ENCODE assay signal across 30 cellular contexts in the genomic region with DNA sequence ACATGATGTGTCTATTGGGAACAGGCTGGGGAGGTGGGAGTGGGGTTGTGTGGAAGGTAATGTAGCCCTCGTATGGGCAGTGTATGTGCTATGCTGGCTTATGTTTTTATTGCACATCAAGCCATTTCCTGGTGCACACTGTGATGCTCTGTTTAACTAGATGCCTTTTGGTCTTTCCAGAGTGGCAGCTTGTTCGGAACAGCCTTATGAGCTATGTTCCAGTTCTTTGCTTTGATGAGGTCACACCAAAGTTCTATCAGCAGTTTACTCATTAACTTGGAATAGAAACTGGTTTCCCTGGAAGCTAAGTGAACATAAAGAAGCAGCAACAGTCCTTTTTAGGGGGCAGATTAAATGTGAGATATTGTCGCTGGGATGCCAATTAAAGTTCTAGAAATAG.
DNase-seq lines count a peak whose midpoint lies in the region; ATAC-seq and TF ChIP-seq lines count a peak whose summit lies in the region.
"Had no signal": no experiment of that assay in that cellular context is flagged by ENCODE, and none has a peak within 500 bp of the region (broad histone marks: within the 10 kb centered on the region; RNA-seq: fewer than 3 reads in every experiment).

No MANE protein-coding gene starts in this region.

- no peak for DNase-seq in right cardiac atrium
- no peak for DNase-seq in right atrium auricular region (ENCODE audit: low spot score)
- peak in 2 of 4 donors; percentile 13 to 25 for DNase-seq in body of pancreas
- peak; percentile 54 for DNase-seq in left lobe of liver (ENCODE audit: low spot score)
- no peak for DNase-seq in activated naive CD4-positive, alpha-beta T cell (lab: John Stamatoyannopoulos, UW)
- DNase-seq in activated T-helper 2 cell treated with anti-CD3 and anti-CD28 coated beads, Interferon-gamma antibody, Interleukin-2, Interleukin-4, amounts not matched to agents 10 μg/mL and 5 μg/mL and 100 μg/mL, durations not matched to agents 14 hours and 24 hours and 36 hours (ENCODE audit: low spot score): no peak
- DNase-seq in sigmoid colon: no peak
- DNase-seq: activated CD4-positive, alpha-beta T cell treated with anti-CD3 and anti-CD28 coated beads for 4 hours; activated CD8-positive, alpha-beta memory T cell treated with anti-CD3 and anti-CD28 coated beads for 24 hours; CD8-positive, alpha-beta T cell; DMS79 treated with DMSO at 0.1 percent for 48 hours; GF-D8; head of caudate nucleus; Kasumi-1; left colon; naive thymus-derived CD8-positive, alpha-beta T cell; NCI-H1048; NCI-H1694 treated with DMSO at 0.1 percent for 48 hours; NCI-H2171; NCI-H510A treated with DMSO at 0.1 percent for 48 hours; NK-92 treated with Interleukin-12 subunit alpha and Interleukin-12 subunit beta, amount 100 ng/mL, for 24 hours; occipital lobe; PC-3; stimulated activated CD4-positive, alpha-beta T cell treated with anti-CD3 and anti-CD28 coated beads, Interleukin-1b, Interleukin-23, amount 100 ng/mL, for 48 hours; tibial artery had no signal

- ATAC-seq in right cardiac atrium: peak; percentile 47 to 66
- ATAC-seq in body of pancreas: peak; percentile 95
- peak; percentile 87 for ATAC-seq in left lobe of liver
- ATAC-seq in HG03342 (IDR thresholded peaks at IDR 0.05; ENCODE audit: unreplicated experiment): no peak
- ATAC-seq: CD8-positive, alpha-beta T cell; HCT116; left colon; naive thymus-derived CD8-positive, alpha-beta T cell; PC-3; Right ventricle myocardium inferior had no signal

- H3K4me3 ChIP-seq in right cardiac atrium (ENCODE audit: low read length) (no peak overlapping the region), right atrium auricular region (no peak overlapping the region), body of pancreas (no peak overlapping the region), sigmoid colon (no peak overlapping the region)
- H3K4me3 ChIP-seq: smooth muscle cell, tibial artery had no signal

- no peak overlapping the region for H3K4me3 Mint-ChIP-seq in activated T-helper 2 cell treated with anti-CD3 and anti-CD28 coated beads, Interferon-gamma antibody, Interleukin-2, Interleukin-4, amounts not matched to agents 10 μg/mL and 5 μg/mL and 100 μg/mL, durations not matched to agents 14 hours and 24 hours and 36 hours (ENCODE audit: low read depth)
- H3K4me3 Mint-ChIP-seq: CD8-positive, alpha-beta T cell; naive thymus-derived CD8-positive, alpha-beta T cell; T-helper 2 cell treated with Interferon-gamma antibody and Interleukin-4, amounts not matched to agents 5 μg/mL and 100 μg/mL, for 36 hours had no signal

- intact Hi-C loops in right cardiac atrium (cut with DNase I) (no loop called here), body of pancreas (cut with DNase I) (no loop called here), sigmoid colon (cut with DNase I) (no loop called here)
- intact Hi-C loops in activated T-helper 2 cell treated with anti-CD3 and anti-CD28 coated beads, Interferon-gamma antibody, Interleukin-2, Interleukin-4, amounts not matched to agents 10 μg/mL and 5 μg/mL and 100 μg/mL, durations not matched to agents 14 hours and 24 hours and 36 hours (cut with micrococcal nuclease): no loop called here

- H3K27ac ChIP-seq in right cardiac atrium (ENCODE audit: low read length) (no peak overlapping the region), right atrium auricular region (no peak overlapping the region), body of pancreas (no peak overlapping the region), sigmoid colon (no peak overlapping the region)
- H3K27ac ChIP-seq: tibial artery had no signal

- H3K4me1 ChIP-seq in right cardiac atrium (ENCODE audit: control insufficient read depth, insufficient read depth, low read length) (no peaks in the 10 kb centered on the region), right atrium auricular region (no peaks in the 10 kb centered on the region), body of pancreas (peaks cover 5% of the 10 kb centered on the region), sigmoid colon (peaks cover 0 to 20% (median 10%) of the 10 kb centered on the region in 4 donors)

- TF ChIP-seq CTCF in right atrium auricular region (IDR thresholded peaks at IDR 0.05): no peak
- no peak for TF ChIP-seq CTCF in body of pancreas (IDR thresholded peaks at IDR 0.05)
- no peak for TF ChIP-seq CTCF in sigmoid colon (IDR thresholded peaks at IDR 0.05)

- H3K27me3 Mint-ChIP-seq in activated T-helper 2 cell treated with anti-CD3 and anti-CD28 coated beads, Interferon-gamma antibody, Interleukin-2, Interleukin-4, amounts not matched to agents 10 μg/mL and 5 μg/mL and 100 μg/mL, durations not matched to agents 14 hours and 24 hours and 36 hours (ENCODE audit: low read depth): no peaks in the 10 kb centered on the region

- no peaks in the 10 kb centered on the region for H3K9me3 Mint-ChIP-seq in activated T-helper 2 cell treated with anti-CD3 and anti-CD28 coated beads, Interferon-gamma antibody, Interleukin-2, Interleukin-4, amounts not matched to agents 10 μg/mL and 5 μg/mL and 100 μg/mL, durations not matched to agents 14 hours and 24 hours and 36 hours
- H3K9me3 Mint-ChIP-seq: CD8-positive, alpha-beta T cell; T-helper 2 cell treated with Interferon-gamma antibody and Interleukin-4, amounts not matched to agents 5 μg/mL and 100 μg/mL, for 36 hours had no signal

- no peak for TF ChIP-seq POLR2A in body of pancreas (IDR thresholded peaks at IDR 0.05)
- TF ChIP-seq POLR2A in sigmoid colon (IDR thresholded peaks at IDR 0.05): no peak

- no peaks in the 10 kb centered on the region for H3K36me3 Mint-ChIP-seq in activated T-helper 2 cell treated with anti-CD3 and anti-CD28 coated beads, Interferon-gamma antibody, Interleukin-2, Interleukin-4, amounts not matched to agents 10 μg/mL and 5 μg/mL and 100 μg/mL, durations not matched to agents 14 hours and 24 hours and 36 hours (ENCODE audit: low read depth)
- H3K36me3 Mint-ChIP-seq: CD8-positive, alpha-beta T cell; naive thymus-derived CD8-positive, alpha-beta T cell had no signal

- 64% methylated on average over 3 of the region's 3 CpGs for WGBS in right cardiac atrium
- WGBS in body of pancreas, 2 donors: 48 to 64% methylated on average over 3 of the region's 3 CpGs
- 28 to 72% methylated on average over 3 of the region's 3 CpGs for WGBS in sigmoid colon, 2 donors

- H3K9me3 ChIP-seq in right cardiac atrium (ENCODE audit: control insufficient read depth, low read length) (no peaks in the 10 kb centered on the region), right atrium auricular region (no peaks in the 10 kb centered on the region), body of pancreas (no peaks in the 10 kb centered on the region), sigmoid colon (no peaks in the 10 kb centered on the region)
- H3K9me3 ChIP-seq: tibial artery had no signal

- H3K27me3 ChIP-seq in right cardiac atrium (ENCODE audit: control insufficient read depth, insufficient read depth) (no peaks in the 10 kb centered on the region), right atrium auricular region (no peaks in the 10 kb centered on the region), body of pancreas (no peaks in the 10 kb centered on the region), sigmoid colon (no peaks in the 10 kb centered on the region)
- H3K27me3 ChIP-seq: tibial artery had no signal

- H3K36me3 ChIP-seq in right atrium auricular region (no peaks in the 10 kb centered on the region), body of pancreas (replicated peaks in 1 of 2; ENCODE audit: insufficient read depth in 1 of 2, low read depth in 2 of 2) (no peaks in the 10 kb centered on the region), sigmoid colon (no peaks in the 10 kb centered on the region)
- H3K36me3 ChIP-seq: tibial artery had no signal

- no peak overlapping the region for H3K27ac Mint-ChIP-seq in activated T-helper 2 cell treated with anti-CD3 and anti-CD28 coated beads, Interferon-gamma antibody, Interleukin-2, Interleukin-4, amounts not matched to agents 10 μg/mL and 5 μg/mL and 100 μg/mL, durations not matched to agents 14 hours and 24 hours and 36 hours
- H3K27ac Mint-ChIP-seq: CD8-positive, alpha-beta T cell; naive thymus-derived CD8-positive, alpha-beta T cell; T-helper 2 cell treated with Interferon-gamma antibody and Interleukin-4, amounts not matched to agents 5 μg/mL and 100 μg/mL, for 36 hours had no signal

- peak in 1 of 4 donors; percentile 11 for TF ChIP-seq EP300 in sigmoid colon (IDR thresholded peaks at IDR 0.05)

- no peaks in the 10 kb centered on the region for H3K4me1 Mint-ChIP-seq in activated T-helper 2 cell treated with anti-CD3 and anti-CD28 coated beads, Interferon-gamma antibody, Interleukin-2, Interleukin-4, amounts not matched to agents 10 μg/mL and 5 μg/mL and 100 μg/mL, durations not matched to agents 14 hours and 24 hours and 36 hours (ENCODE audit: low read depth)
